Comparison of ENCODE assay signal across 13 cellular contexts in the genomic region with DNA sequence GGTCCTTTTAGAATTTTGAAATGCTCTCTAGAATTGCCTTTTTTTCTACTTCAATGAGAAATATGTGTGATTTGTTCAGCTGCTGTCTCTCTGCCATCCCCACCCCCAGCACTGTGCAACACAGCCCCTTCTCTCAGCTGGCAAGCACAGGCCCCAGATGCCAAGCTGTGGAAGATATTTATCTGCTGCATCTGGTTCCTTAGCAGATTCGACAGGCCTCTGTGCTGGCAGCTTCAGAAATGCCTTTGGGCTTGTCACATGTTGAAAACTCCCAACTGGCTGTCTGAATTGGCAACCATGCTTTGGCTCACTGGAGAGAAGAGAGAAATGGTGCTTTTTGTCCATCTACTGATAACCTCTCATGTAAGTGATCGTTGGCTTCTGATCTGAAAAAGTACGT.
DNase-seq lines count a peak whose midpoint lies in the region; ATAC-seq and TF ChIP-seq lines count a peak whose summit lies in the region.
"Had no signal": no experiment of that assay in that cellular context is flagged by ENCODE, and none has a peak within 500 bp of the region (broad histone marks: within the 10 kb centered on the region; RNA-seq: fewer than 3 reads in every experiment).

No MANE protein-coding gene starts in this region.

- TF ChIP-seq CTCF in choroid plexus epithelial cell (conservative IDR thresholded peaks at IDR 0.05; ENCODE audit: low read depth, low read length) = no peak

- no peaks in the 10 kb centered on the region for H3K9me3 ChIP-seq in BLaER1
- H3K9me3 ChIP-seq: left ventricle myocardium inferior had no signal

- no peak for ATAC-seq in GM18868 (IDR thresholded peaks at IDR 0.05; ENCODE audit: unreplicated experiment)

- no peaks in the 10 kb centered on the region for H3K27me3 ChIP-seq in BLaER1

- DNase-seq in NCI-H2171 (lab: John Stamatoyannopoulos, UW) (peak; percentile 88), choroid plexus epithelial cell (ENCODE audit: low read depth) (peak; percentile 39), midbrain (lab: John Stamatoyannopoulos, UW) (peak; percentile 2), GF-D8 (lab: John Stamatoyannopoulos, UW) (no peak), HCEC 1CT (no peak)
- no peak for DNase-seq in NK-92 treated with Interleukin-12 subunit alpha and Interleukin-12 subunit beta, amount 100 ng/mL, for 24 hours (lab: John Stamatoyannopoulos, UW)
- DNase-seq: activated naive CD4-positive, alpha-beta T cell; left ventricle myocardium inferior; NCI-H1048; NCI-H774 had no signal

- peak overlapping the region; percentile 62; the same call in 1 of the 2 replicates for H3K4me2 ChIP-seq in BLaER1

- no peaks in the 10 kb centered on the region for H4K20me1 ChIP-seq in BLaER1

- peaks cover 18% of the 10 kb centered on the region for H3K4me1 ChIP-seq in BLaER1

- H3K36me3 ChIP-seq in BLaER1 = no peaks in the 10 kb centered on the region
- H3K36me3 ChIP-seq: left ventricle myocardium inferior had no signal

- no peak overlapping the region for H3K9ac ChIP-seq in BLaER1

- no peak overlapping the region for H3K27ac ChIP-seq in BLaER1
- H3K27ac ChIP-seq: left ventricle myocardium inferior had no signal

- H3K4me3 ChIP-seq in BLaER1 (no peak overlapping the region), choroid plexus epithelial cell (ENCODE audit: low read depth, low read length) (no peak overlapping the region)
- H3K4me3 ChIP-seq: coronary artery, left ventricle myocardium inferior had no signal

Comparison
In these comparisons a context has a peak if more than half of its experiments do, and no peak if none do; other contexts are left out.
1. DNase-seq: peak in NCI-H2171 (single experiment), choroid plexus epithelial cell (single experiment) and midbrain (single experiment); none in GF-D8 (single experiment), HCEC 1CT (single experiment) and NK-92 treated with Interleukin-12 subunit alpha and Interleukin-12 subunit beta, amount 100 ng/mL, for 24 hours (single experiment).